2 cellular contexts compared by ENCODE assay signal in the genomic region with DNA sequence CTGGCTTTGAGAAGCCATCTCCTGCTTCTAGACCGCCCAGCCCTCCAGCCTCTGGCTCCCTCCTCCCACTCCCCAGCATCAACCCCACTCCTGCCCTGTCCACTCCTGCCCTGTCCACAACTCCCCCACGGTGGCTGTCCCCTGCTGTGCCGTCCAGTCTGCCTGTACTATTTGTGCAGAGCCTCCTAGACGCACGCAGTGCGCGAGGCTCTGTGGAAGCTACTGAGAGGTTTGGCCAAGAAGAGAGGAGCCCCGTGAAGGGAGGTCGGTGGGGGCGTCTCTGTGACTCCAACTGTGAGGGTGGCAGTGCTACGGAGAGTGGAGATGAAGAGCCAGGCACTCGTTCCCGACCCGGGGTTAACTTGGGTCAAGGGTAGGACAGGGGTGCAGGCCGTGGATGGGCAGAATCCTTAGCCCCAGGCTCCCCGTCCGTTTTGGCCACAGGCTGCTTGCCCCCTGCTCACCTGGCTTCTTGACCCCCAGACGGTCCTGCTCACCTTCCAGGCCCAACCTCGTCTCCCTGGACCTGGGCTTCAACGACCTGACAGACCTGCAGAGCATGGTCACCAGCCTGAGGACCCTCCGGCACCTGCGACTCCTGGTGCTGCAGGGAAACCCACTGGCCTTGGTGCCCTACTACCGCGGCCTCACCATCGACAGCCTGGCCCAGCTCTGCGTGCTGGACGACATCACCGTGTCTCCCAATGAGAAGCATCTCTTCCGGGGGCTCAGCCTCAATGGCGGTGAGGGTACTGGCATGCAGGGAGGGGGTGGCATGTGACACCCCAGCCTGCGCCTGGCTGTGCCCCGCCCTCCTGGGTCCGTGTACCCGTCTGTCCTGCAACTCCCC.
TF ChIP-seq lines count a peak whose summit lies in the region.

No MANE protein-coding gene starts in this region.

TF ChIP-seq in HepG2, 621 proteins besides CTCF, POLR2A, EP300 and RAD21:
- TF ChIP-seq ZNF354B (CRISPR knock-in tag; IDR thresholded peaks at IDR 0.05) (no peak), REPIN1 (CRISPR knock-in tag; IDR thresholded peaks at IDR 0.05; ENCODE audit: borderline replicate concordance, low read depth) (no peak), ARID4A (CRISPR knock-in tag; IDR thresholded peaks at IDR 0.05; ENCODE audit: borderline replicate concordance) (0 out of 2 replicates have a peak, but pooled peaks have one; percentile 8), ZNF570 (CRISPR knock-in tag; IDR thresholded peaks at IDR 0.05; ENCODE audit: borderline replicate concordance) (no peak)

TF ChIP-seq in H1, 55 proteins besides CTCF, POLR2A, EP300 and RAD21:
- TF ChIP-seq NRF1 (IDR thresholded peaks at IDR 0.05; ENCODE audit: low read depth, low read length) (no peak), KDM4A (IDR thresholded peaks at IDR 0.05; ENCODE audit: low read depth, low read length, severe bottlenecking) (no peak), EZH2 (IDR thresholded peaks at IDR 0.05; ENCODE audit: low read depth, low read length, severe bottlenecking) (no peak), TAF1 (IDR thresholded peaks at IDR 0.05; ENCODE audit: low read depth, low read length) (no peak), SP2 (IDR thresholded peaks at IDR 0.05; ENCODE audit: low read length) (no peak), TAF7 (optimal IDR thresholded peaks at IDR 0.05; ENCODE audit: borderline replicate concordance, low read depth, low read length) (no peak), SIRT6 (IDR thresholded peaks at IDR 0.05; ENCODE audit: low read length) (no peak), CREB1 (IDR thresholded peaks at IDR 0.05) (no peak), HDAC6 (IDR thresholded peaks at IDR 0.05; ENCODE audit: low read depth, low read length) (no peak), CHD2 (IDR thresholded peaks at IDR 0.05; ENCODE audit: low read length) (no peak), BRCA1 (IDR thresholded peaks at IDR 0.05; ENCODE audit: low read depth, low read length) (no peak), MAFK (IDR thresholded peaks at IDR 0.05; ENCODE audit: low read depth, low read length) (no peak), KDM5A (IDR thresholded peaks at IDR 0.05; ENCODE audit: low read length) (no peak)
- TF ChIP-seq, protein P1, sequence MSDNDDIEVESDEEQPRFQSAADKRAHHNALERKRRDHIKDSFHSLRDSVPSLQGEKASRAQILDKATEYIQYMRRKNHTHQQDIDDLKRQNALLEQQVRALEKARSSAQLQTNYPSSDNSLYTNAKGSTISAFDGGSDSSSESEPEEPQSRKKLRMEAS (IDR thresholded peaks at IDR 0.05), result no peak
- TF ChIP-seq, protein P2, sequence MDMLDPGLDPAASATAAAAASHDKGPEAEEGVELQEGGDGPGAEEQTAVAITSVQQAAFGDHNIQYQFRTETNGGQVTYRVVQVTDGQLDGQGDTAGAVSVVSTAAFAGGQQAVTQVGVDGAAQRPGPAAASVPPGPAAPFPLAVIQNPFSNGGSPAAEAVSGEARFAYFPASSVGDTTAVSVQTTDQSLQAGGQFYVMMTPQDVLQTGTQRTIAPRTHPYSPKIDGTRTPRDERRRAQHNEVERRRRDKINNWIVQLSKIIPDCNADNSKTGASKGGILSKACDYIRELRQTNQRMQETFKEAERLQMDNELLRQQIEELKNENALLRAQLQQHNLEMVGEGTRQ (IDR thresholded peaks at IDR 0.05; ENCODE audit: low read length), result no peak
